10 cellular contexts compared by ENCODE assay signal in the genomic region with DNA sequence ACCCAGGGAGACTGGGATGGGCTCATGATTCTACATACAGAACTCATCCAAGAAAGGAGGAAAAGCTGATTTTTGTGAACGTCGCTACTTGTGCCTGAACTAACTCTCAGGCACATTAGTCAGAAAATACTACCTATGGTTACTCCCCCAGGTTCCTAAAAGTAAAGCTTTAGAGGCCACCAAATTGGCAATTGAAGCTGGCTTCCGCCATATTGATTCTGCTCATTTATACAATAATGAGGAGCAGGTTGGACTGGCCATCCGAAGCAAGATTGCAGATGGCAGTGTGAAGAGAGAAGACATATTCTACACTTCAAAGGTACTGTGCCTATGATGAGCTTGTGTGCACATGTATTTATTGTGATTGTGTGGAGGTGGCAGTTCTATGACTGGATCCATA. TPM values are rescaled to one million over a fixed set of nuclear protein-coding genes. Genes with fewer than 3 reads are reported as not detected.
DNase-seq lines count a peak whose midpoint lies in the region; ATAC-seq and TF ChIP-seq lines count a peak whose summit lies in the region.
"Not testable (repeated sequence)": the region's sequence is repeated elsewhere in the genome, so short reads cannot be mapped to it uniquely, and the experiment has no call there.
"Had no signal": no experiment of that assay in that cellular context is flagged by ENCODE, and none has a peak within 500 bp of the region (broad histone marks: within the 10 kb centered on the region; RNA-seq: fewer than 3 reads in every experiment).

No MANE protein-coding gene starts in this region.

- H3K9me3 ChIP-seq in PC-9 (ENCODE audit: insufficient read depth, low read depth); esophagus squamous epithelium; gastroesophageal sphincter; right cardiac atrium (ENCODE audit: control insufficient read depth, low read length); right lobe of liver; psoas muscle; suprapubic skin: not testable (repeated sequence)

- H3K79me2 ChIP-seq in PC-9 (ENCODE audit: low read depth), result peaks cover 45% of the 10 kb centered on the region

- TF ChIP-seq POLR2A in esophagus squamous epithelium (IDR thresholded peaks at IDR 0.05); gastroesophageal sphincter (IDR thresholded peaks at IDR 0.05); right lobe of liver (IDR thresholded peaks at IDR 0.05); suprapubic skin (IDR thresholded peaks at IDR 0.05): not testable (repeated sequence)

- H3K4me1 ChIP-seq in PC-9 (replicated peaks; ENCODE audit: insufficient read depth); right cardiac atrium (ENCODE audit: control insufficient read depth, insufficient read depth, low read length); right lobe of liver; psoas muscle; suprapubic skin: not testable (repeated sequence)
- H3K4me1 ChIP-seq in esophagus squamous epithelium (peaks cover 0 to 24% (median 4%) of the 10 kb centered on the region in 3 donors), gastroesophageal sphincter (peaks cover 0 to 16% (median 0%) of the 10 kb centered on the region in 3 donors)

- not testable (repeated sequence) for H3K9me2 ChIP-seq in PC-9 (ENCODE audit: insufficient read depth)

- not testable (repeated sequence) for DNase-seq in PC-9; coronary artery (ENCODE audit: low spot score); esophagus squamous epithelium (lab: John Stamatoyannopoulos, UW); right cardiac atrium; right lobe of liver; psoas muscle; suprapubic skin (ENCODE audit: low spot score in 2 of 2)

- TF ChIP-seq CTCF in PC-9 (conservative IDR thresholded peaks at IDR 0.05); coronary artery (IDR thresholded peaks at IDR 0.05); esophagus squamous epithelium (IDR thresholded peaks at IDR 0.05); gastroesophageal sphincter (IDR thresholded peaks at IDR 0.05); right lobe of liver (IDR thresholded peaks at IDR 0.05); psoas muscle (IDR thresholded peaks at IDR 0.05); suprapubic skin (IDR thresholded peaks at IDR 0.05): not testable (repeated sequence)

- POLR2A ChIA-PET in PC-9 (lab: Charles Lee; ENCODE audit: unreplicated experiment), result interaction anchor here (0.7 kb wide), 3 partner anchors 19 to 880 kb away, joined by 3 to 4 read pairs (median 4); no protein-coding TSS in a partner anchor

- CTCF ChIA-PET in PC-9 (lab: Charles Lee), result interaction anchor here (0.6 kb wide), 1 partner anchor 114 kb away, joined by 3 read pairs; no protein-coding TSS in a partner anchor

- not testable (repeated sequence) for TF ChIP-seq EP300 in gastroesophageal sphincter (IDR thresholded peaks at IDR 0.05); suprapubic skin (IDR thresholded peaks at IDR 0.05)

- H3F3A ChIP-seq in PC-9 (ENCODE audit: insufficient read depth, low read depth), result not testable (repeated sequence)

- not testable (repeated sequence) for H3K36me3 ChIP-seq in PC-9 (ENCODE audit: low read depth)
- H3K36me3 ChIP-seq in esophagus squamous epithelium, result peaks cover 0 to 30% (median 10%) of the 10 kb centered on the region in 3 donors
- H3K36me3 ChIP-seq in gastroesophageal sphincter, result peaks cover 0 to 38% of the 10 kb centered on the region in 2 donors
- H3K36me3 ChIP-seq in right lobe of liver, result peaks cover 0 to 40% (median 13%) of the 10 kb centered on the region in 4 donors
- H3K36me3 ChIP-seq in psoas muscle (ENCODE audit: insufficient read depth in 1 of 2, low read depth in 1 of 2), result peaks cover 2 to 57% of the 10 kb centered on the region in 2 donors
- peaks cover 12% of the 10 kb centered on the region for H3K36me3 ChIP-seq in suprapubic skin

- WGBS in esophagus squamous epithelium, 2 donors, result 93 to 97% methylated on average over 4 of the region's 4 CpGs
- 100% methylated on average over 3 to 4 of the region's 4 CpGs for WGBS in gastroesophageal sphincter (ENCODE audit: low coverage in 1 of 2), 2 donors
- WGBS in right cardiac atrium, result 96% methylated on average over 4 of the region's 4 CpGs
- WGBS in right lobe of liver (ENCODE audit: insufficient coverage, low coverage, low lambda C conversion rate, missing lambda C conversion rate), result 83% methylated on average over 2 of the region's 4 CpGs
- WGBS in psoas muscle, 3 donors, result 96 to 98% (median 98%) methylated on average over 4 of the region's 4 CpGs
- 96% methylated on average over 4 of the region's 4 CpGs for WGBS in suprapubic skin

- BruUV-seq in PC-9 (replicated peaks; lab: Mats Ljungman, UMichigan), result not testable (repeated sequence)

- H3K4me2 ChIP-seq in PC-9, result peak overlapping the region; percentile 71

- H3K4me3 ChIP-seq in PC-9, result peak overlapping the region; percentile 64
- H3K4me3 ChIP-seq in coronary artery, result peak overlapping the region; percentile 59
- peak overlapping the region in 3 of 4 donors; percentile 42 to 62 (median 45) for H3K4me3 ChIP-seq in esophagus squamous epithelium
- H3K4me3 ChIP-seq in gastroesophageal sphincter, result peak overlapping the region; percentile 49 to 68
- peak overlapping the region; percentile 44 for H3K4me3 ChIP-seq in right cardiac atrium (ENCODE audit: low read length)
- peak overlapping the region; percentile 30 to 60 (median 49) for H3K4me3 ChIP-seq in right lobe of liver
- H3K4me3 ChIP-seq in psoas muscle, result peak overlapping the region; percentile 66
- H3K4me3 ChIP-seq in suprapubic skin, result peak overlapping the region; percentile 26

- H2AFZ ChIP-seq in PC-9, result not testable (repeated sequence)

- not testable (repeated sequence) for H3K27me3 ChIP-seq in PC-9 (ENCODE audit: insufficient read depth, low read depth); esophagus squamous epithelium; gastroesophageal sphincter; right cardiac atrium (ENCODE audit: control insufficient read depth, insufficient read depth); right lobe of liver; psoas muscle (ENCODE audit: insufficient read depth in 3 of 3, low read length in 2 of 3); suprapubic skin

- intact Hi-C loops in PC-9 (cut with micrococcal nuclease; ENCODE audit: unreplicated experiment), result loop anchor here (1.0 to 2.0 kb wide), 2 partner anchors 19 to 116 kb away; no protein-coding TSS in a partner anchor
- intact Hi-C loops in esophagus squamous epithelium (cut with DNase I); right cardiac atrium (cut with DNase I); right lobe of liver (cut with DNase I); psoas muscle (cut with DNase I): not testable (repeated sequence)

- not testable (repeated sequence) for ATAC-seq in gastroesophageal sphincter, right cardiac atrium, right lobe of liver, psoas muscle

- H3K27ac ChIP-seq in PC-9 (0 out of 2 replicates have a peak overlapping the region, but pooled peaks have one; percentile 9), right lobe of liver (peak overlapping the region in 2 of 3 donors; percentile 85 to 86)
- H3K27ac ChIP-seq in coronary artery; esophagus squamous epithelium; gastroesophageal sphincter; right cardiac atrium (ENCODE audit: low read length); psoas muscle; suprapubic skin: not testable (repeated sequence)

- not testable (repeated sequence) for H4K20me1 ChIP-seq in PC-9 (ENCODE audit: insufficient read depth)

RNA-seq across cellular contexts. Expression of gene AKR1C1, which starts 2.5 kb away (rescaled TPM):
- total RNA-seq in PC-9 (2021) (1,253 and 1,313 TPM in 2 replicates), esophagus squamous epithelium (100 to 1,000 TPM; 166 to 232 (median 195) TPM), gastroesophageal sphincter (100 to 1,000 TPM in 3 of 4 donors, 10 to 100 TPM in 1; 81.9 to 307 (median 222) TPM), right cardiac atrium (100 to 1,000 TPM in 3 of 4 donors, 10 to 100 TPM in 1; 51.5 to 176 (median 159) TPM), right lobe of liver (1,000 to 10,000 TPM in 1 of 6 experiments, 100 to 1,000 TPM in 5; 347 to 1,090 (median 533) TPM), psoas muscle (100 to 1,000 TPM in 1 of 4 donors, 10 to 100 TPM in 3; 36.5 to 568 (median 80.5) TPM), suprapubic skin (10 to 100 TPM; 23.3 to 61.7 (median 32.6) TPM)
- polyA plus RNA-seq in right cardiac atrium (99.1 TPM), psoas muscle (1,000 to 10,000 TPM in 2 of 3 donors, 100 to 1,000 TPM in 1; 212 to 1,974 (median 1,595) TPM)

RNA-seq across cellular contexts. Expression of gene AKR1C2, which starts 37.9 kb away (rescaled TPM):
- total RNA-seq in PC-9 (2021), result 1,997 and 2,032 TPM in 2 replicates
- total RNA-seq in esophagus squamous epithelium, result 100 to 1,000 TPM; 133 to 686 (median 378) TPM
- 10 to 100 TPM; 13.5 to 48.3 (median 17.7) TPM for total RNA-seq in gastroesophageal sphincter
- 100 to 1,000 TPM in 2 of 4 donors, 10 to 100 TPM in 2; 22.7 to 261 (median 128) TPM for total RNA-seq in right cardiac atrium
- polyA plus RNA-seq in right cardiac atrium, result 52.0 TPM
- total RNA-seq in right lobe of liver, result 1,000 to 10,000 TPM in 2 of 6 experiments, 100 to 1,000 TPM in 4; 203 to 2,018 (median 421) TPM
- total RNA-seq in psoas muscle, result 100 to 1,000 TPM in 2 of 4 donors, 10 to 100 TPM in 2; 38.7 to 982 (median 119) TPM
- 1,000 to 10,000 TPM in 1 of 3 donors, 100 to 1,000 TPM in 2; 124 to 2,054 (median 400) TPM for polyA plus RNA-seq in psoas muscle
- 10 to 100 TPM in 3 of 4 donors, 1 to 10 TPM in 1; 7.2 to 29.7 (median 23.4) TPM for total RNA-seq in suprapubic skin
- total RNA-seq: CD4-positive, alpha-beta memory T cell; G401 had no signal
- polyA plus RNA-seq: CD4-positive, alpha-beta memory T cell had no signal
